Comparison of ENCODE assay signal across 18 cellular contexts in the genomic region with DNA sequence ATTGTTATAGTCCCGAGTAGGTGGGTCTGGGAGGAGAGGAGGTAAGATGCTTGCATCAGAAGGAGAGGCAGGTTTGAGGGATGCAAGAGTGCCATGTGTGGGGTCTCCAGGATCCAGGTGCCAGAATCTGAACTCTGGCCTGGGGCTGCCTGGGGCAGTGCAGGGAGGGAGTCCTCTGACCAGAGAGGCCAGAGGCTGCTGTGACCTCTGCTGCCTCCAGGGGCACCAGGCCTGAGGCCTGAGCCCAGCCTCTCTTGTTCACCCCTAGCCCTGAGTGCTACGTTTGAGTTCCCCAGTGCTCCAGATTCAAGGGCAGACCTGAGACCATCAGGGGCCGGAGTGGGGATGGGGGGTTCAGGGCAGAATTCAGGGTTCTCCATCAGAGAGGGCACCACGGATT. TPM values are rescaled to one million over a fixed set of nuclear protein-coding genes. Genes with fewer than 3 reads are reported as not detected.
DNase-seq lines count a peak whose midpoint lies in the region; ATAC-seq, FAIRE-seq and TF ChIP-seq lines count a peak whose summit lies in the region.
"Had no signal": no experiment of that assay in that cellular context is flagged by ENCODE, and none has a peak within 500 bp of the region (broad histone marks: within the 10 kb centered on the region; RNA-seq: fewer than 3 reads in every experiment).

No MANE protein-coding gene starts in this region.

- TF ChIP-seq CTCF in 22Rv1 (IDR thresholded peaks at IDR 0.05): 0 out of 2 replicates have a peak, but pooled peaks have one; percentile 5
- peak; percentile 54 for TF ChIP-seq CTCF in H9 (conservative IDR thresholded peaks at IDR 0.05)
- TF ChIP-seq CTCF in K562 (IDR thresholded peaks at IDR 0.05 in 2 of 3, conservative IDR thresholded peaks at IDR 0.05 in 1 of 3; ENCODE audit: insufficient read depth in 2 of 3, low read depth in 1 of 3, low read length in 3 of 3): peak; percentile 5 to 19 (median 13); a peak in 1 of 6 replicates
- peak in 2 of 4 donors; percentile 8 to 21 for TF ChIP-seq CTCF in right lobe of liver (IDR thresholded peaks at IDR 0.05)
- no peak for TF ChIP-seq CTCF in activated CD8-positive, alpha-beta T cell treated with anti-CD3 and anti-CD28 coated beads for 36 hours (IDR thresholded peaks at IDR 0.05)

- DNase-seq in H9: peak; percentile 60
- no peak for DNase-seq in K562 (ENCODE audit: extremely low read depth in 1 of 4, low spot score in 3 of 4)
- DNase-seq in right lobe of liver: no peak
- no peak for DNase-seq in hippocampal formation (lab: John Stamatoyannopoulos, UW)
- no peak for DNase-seq in NCI-H1417 (lab: John Stamatoyannopoulos, UW)
- no peak for DNase-seq in activated CD8-positive, alpha-beta T cell treated with anti-CD3 and anti-CD28 coated beads for 36 hours
- DNase-seq: ACHN, dermis blood vessel endothelial cell, left ventricle myocardium superior, MM.1S, NCI-H2081, NCI-H524 treated with DMSO at 0.1 percent for 48 hours, T-helper 9 cell had no signal

- no peak overlapping the region for H2BK15ac ChIP-seq in H9 (ENCODE audit: low read depth, low read length)

- H3T11ph ChIP-seq in H9 (ENCODE audit: low read length): no peak overlapping the region

- ATAC-seq in K562 (peak; percentile 87), right lobe of liver (peak in 1 of 4 donors; percentile 5), HG02970 (IDR thresholded peaks at IDR 0.05; ENCODE audit: low FRiP score, unreplicated experiment) (no peak)
- ATAC-seq in activated CD8-positive, alpha-beta T cell treated with anti-CD3 and anti-CD28 coated beads for 36 hours: no peak
- ATAC-seq: left ventricle myocardium superior had no signal

- H3K4me2 ChIP-seq in H9 (ENCODE audit: insufficient read depth, insufficient read length, low read length) (no peak overlapping the region), K562 (ENCODE audit: insufficient read depth, low read length) (no peak overlapping the region)

- H2BK120ac ChIP-seq in H9 (ENCODE audit: low read depth, low read length, poor library complexity, severe bottlenecking): no peak overlapping the region

- TF ChIP-seq RAD21 in K562 (CRISPR knock-in tag; conservative IDR thresholded peaks at IDR 0.05 in 1 of 2, IDR thresholded peaks at IDR 0.05 in 1 of 2): no peak

- no peaks in the 10 kb centered on the region; a peak in 1 of 5 replicates for H3K9me3 Mint-ChIP-seq in H9
- H3K9me3 Mint-ChIP-seq in activated CD8-positive, alpha-beta T cell treated with anti-CD3 and anti-CD28 coated beads for 36 hours: no peaks in the 10 kb centered on the region
- H3K9me3 Mint-ChIP-seq: activated CD4-positive, alpha-beta memory T cell treated with anti-CD3 and anti-CD28 coated beads for 36 hours had no signal

- no peak overlapping the region for H4K91ac ChIP-seq in H9 (ENCODE audit: insufficient read length, low read depth, low read length)

- H3K79me1 ChIP-seq in H9 (ENCODE audit: insufficient read depth, low read depth, low read length, poor library complexity, severe bottlenecking): no peaks in the 10 kb centered on the region

- POLR2A ChIA-PET in K562 (lab: Yijun Ruan, JAX): interaction anchor here (0.5 to 1.7 kb wide), 3 partner anchors 10 to 116 kb away, joined by 3 to 6 read pairs (median 3); no protein-coding TSS in a partner anchor
- POLR2A ChIA-PET in activated CD8-positive, alpha-beta T cell treated with anti-CD3 and anti-CD28 coated beads for 36 hours (lab: Charles Lee): interaction anchor here (0.9 kb wide), 1 partner anchor 9 kb away, joined by 3 read pairs; no protein-coding TSS in a partner anchor

- no peak overlapping the region for H4K8ac ChIP-seq in H9 (replicated peaks; ENCODE audit: insufficient read length, low read depth, low read length)

- no peak overlapping the region for H3K4me3 Mint-ChIP-seq in H9
- H3K4me3 Mint-ChIP-seq in activated CD8-positive, alpha-beta T cell treated with anti-CD3 and anti-CD28 coated beads for 36 hours: no peak overlapping the region
- H3K4me3 Mint-ChIP-seq: activated CD4-positive, alpha-beta memory T cell treated with anti-CD3 and anti-CD28 coated beads for 36 hours had no signal

- BruUV-seq in K562 (replicated peaks; lab: Mats Ljungman, UMichigan): no TSS peak

- no peak overlapping the region for H2BK20ac ChIP-seq in H9 (ENCODE audit: low read depth, low read length, poor library complexity, severe bottlenecking)

- H2AFZ ChIP-seq in H9 (ENCODE audit: low read length): no peak overlapping the region
- no peak overlapping the region for H2AFZ ChIP-seq in K562 (ENCODE audit: low read depth, low read length)

- WGBS in H9 (ENCODE audit: extremely low coverage, insufficient read length, low lambda C conversion rate): no CpG with 5 or more reads among the region's 4 CpGs
- 6% methylated on average over 2 of the region's 4 CpGs for WGBS in K562 (ENCODE audit: insufficient coverage, low coverage, missing lambda C conversion rate)
- WGBS in right lobe of liver (ENCODE audit: insufficient coverage, low coverage, low lambda C conversion rate, missing lambda C conversion rate): 17% methylated on average over 1 of the region's 4 CpGs

- H3K27me3 ChIP-seq in H9 (ENCODE audit: insufficient read depth, low read length): no peaks in the 10 kb centered on the region
- H3K27me3 ChIP-seq in K562 (ENCODE audit: control insufficient read depth in 2 of 2, insufficient read depth in 2 of 2, low read length in 2 of 2): peaks cover 0 to 21% of the 10 kb centered on the region in 2 experiments; a peak in 3 of 5 replicates
- H3K27me3 ChIP-seq in right lobe of liver: no peaks in the 10 kb centered on the region

- H3K36me3 Mint-ChIP-seq in H9 (ENCODE audit: insufficient read depth in 1 of 3, low read depth in 3 of 3): no peaks in the 10 kb centered on the region
- H3K36me3 Mint-ChIP-seq in activated CD8-positive, alpha-beta T cell treated with anti-CD3 and anti-CD28 coated beads for 36 hours (ENCODE audit: low read depth): no peaks in the 10 kb centered on the region
- H3K36me3 Mint-ChIP-seq: activated CD4-positive, alpha-beta memory T cell treated with anti-CD3 and anti-CD28 coated beads for 36 hours had no signal

- no peak overlapping the region for H3K14ac ChIP-seq in H9 (ENCODE audit: insufficient read depth, low read length)

- TF ChIP-seq EP300 in K562 (IDR thresholded peaks at IDR 0.05; ENCODE audit: low read length): no peak

- no peaks in the 10 kb centered on the region for H3K4me1 ChIP-seq in H9 (ENCODE audit: insufficient read depth, low read length)
- no peaks in the 10 kb centered on the region; a peak in 2 of 5 replicates for H3K4me1 ChIP-seq in K562 (replicated peaks in 1 of 2; ENCODE audit: control insufficient read depth in 2 of 2, insufficient read depth in 2 of 2, low read length in 2 of 2)
- peaks cover 0 to 70% (median 24%) of the 10 kb centered on the region in 4 donors for H3K4me1 ChIP-seq in right lobe of liver

- H3K4ac ChIP-seq in H9 (ENCODE audit: low read depth, low read length): no peak overlapping the region

- H3K4me1 Mint-ChIP-seq in H9: peaks cover 25 to 28% of the 10 kb centered on the region in 2 experiments
- peaks cover 4% of the 10 kb centered on the region for H3K4me1 Mint-ChIP-seq in activated CD8-positive, alpha-beta T cell treated with anti-CD3 and anti-CD28 coated beads for 36 hours (ENCODE audit: low read depth)

- H4K20me1 ChIP-seq in H9 (ENCODE audit: control insufficient read depth, insufficient read depth, insufficient read length): peaks cover 3% of the 10 kb centered on the region
- H4K20me1 ChIP-seq in K562 (replicated peaks; ENCODE audit: control insufficient read depth, insufficient read depth, low read length): no peaks in the 10 kb centered on the region

- H4K5ac ChIP-seq in H9 (ENCODE audit: insufficient read length, low read depth, low read length): no peak overlapping the region

- no peak overlapping the region for H2BK12ac ChIP-seq in H9 (ENCODE audit: insufficient read length, low read depth, low read length)

- FAIRE-seq in K562 (lab: Jason Lieb, UNC): no peak

- peak overlapping the region in 1 of 3 experiments; percentile 61; a peak in 1 of 7 replicates for H3K27ac Mint-ChIP-seq in H9
- no peak overlapping the region for H3K27ac Mint-ChIP-seq in activated CD8-positive, alpha-beta T cell treated with anti-CD3 and anti-CD28 coated beads for 36 hours
- H3K27ac Mint-ChIP-seq: activated CD4-positive, alpha-beta memory T cell treated with anti-CD3 and anti-CD28 coated beads for 36 hours had no signal

- H3K4me3 ChIP-seq in K562 (no peak overlapping the region), right lobe of liver (peak overlapping the region in 1 of 3 donors; percentile 20)

- CTCF ChIA-PET in K562 (lab: Yijun Ruan, JAX; ENCODE audit: low intra/inter-chr PET ratio): no interaction called here
- CTCF ChIA-PET in activated CD8-positive, alpha-beta T cell treated with anti-CD3 and anti-CD28 coated beads for 36 hours (lab: Charles Lee): interaction anchor here (1.0 to 2.4 kb wide), 4 partner anchors 8 to 18 kb away, joined by 3 to 22 read pairs (median 6); no protein-coding TSS in a partner anchor

- in situ Hi-C loops in K562 (cut with MboI): no loop called here

- no peaks in the 10 kb centered on the region for H3K79me2 ChIP-seq in H9 (ENCODE audit: insufficient read depth, low read length)
- H3K79me2 ChIP-seq in K562 (ENCODE audit: control insufficient read depth, insufficient read depth, low read length): no peaks in the 10 kb centered on the region

- H3K23ac ChIP-seq in H9 (ENCODE audit: insufficient read length, low read depth, low read length): no peak overlapping the region

- H3K56ac ChIP-seq in H9 (ENCODE audit: insufficient read length, low read depth, low read length): no peak overlapping the region

- H3K9ac ChIP-seq in H9 (ENCODE audit: extremely low read depth, insufficient read length, low read length): no peak overlapping the region
- no peak overlapping the region for H3K9ac ChIP-seq in K562 (ENCODE audit: insufficient read depth in 1 of 2, low read depth in 2 of 2, low read length in 2 of 2)

- H3K27ac ChIP-seq in 22Rv1 (no peak overlapping the region), H9 (ENCODE audit: insufficient read length, low read depth, low read length) (no peak overlapping the region), K562 (ENCODE audit: extremely low read depth, low read depth, low read length) (no peak overlapping the region), right lobe of liver (peak overlapping the region; percentile 17 to 99 (median 89))

- H3K9me1 ChIP-seq in K562 (ENCODE audit: control insufficient read depth, insufficient read depth, low read length): no peaks in the 10 kb centered on the region

- no peaks in the 10 kb centered on the region for H3K9me3 ChIP-seq in H9 (ENCODE audit: control insufficient read depth, low read depth, low read length)
- H3K9me3 ChIP-seq in K562 (replicated peaks; ENCODE audit: control insufficient read depth, insufficient read depth, low read depth, low read length): no peaks in the 10 kb centered on the region
- no peaks in the 10 kb centered on the region for H3K9me3 ChIP-seq in right lobe of liver

- H3K36me3 ChIP-seq in K562 (ENCODE audit: control insufficient read depth, insufficient read depth, low read length): no peaks in the 10 kb centered on the region
- H3K36me3 ChIP-seq in right lobe of liver: peaks cover 0 to 31% (median 4%) of the 10 kb centered on the region in 4 donors

- no peaks in the 10 kb centered on the region for H3K23me2 ChIP-seq in H9 (ENCODE audit: insufficient read length, low read depth, low read length, poor library complexity, severe bottlenecking)

- TF ChIP-seq POLR2A in K562 (conservative IDR thresholded peaks at IDR 0.05) (no peak), right lobe of liver (IDR thresholded peaks at IDR 0.05) (no peak)

- H2AK5ac ChIP-seq in H9 (ENCODE audit: insufficient read length, low read length): no peak overlapping the region

- no peak overlapping the region for H3K18ac ChIP-seq in H9 (ENCODE audit: insufficient read length, low read depth, low read length)

- intact Hi-C loops in K562 (cut with micrococcal nuclease) (no loop called here), right lobe of liver (cut with DNase I) (no loop called here)
- intact Hi-C loops in activated CD8-positive, alpha-beta T cell treated with anti-CD3 and anti-CD28 coated beads for 36 hours (cut with micrococcal nuclease): no loop called here

- peaks cover 12% of the 10 kb centered on the region for H3K27me3 Mint-ChIP-seq in H9 (ENCODE audit: low read depth)
- H3K27me3 Mint-ChIP-seq in activated CD8-positive, alpha-beta T cell treated with anti-CD3 and anti-CD28 coated beads for 36 hours: peaks cover 6% of the 10 kb centered on the region

- H2BK5ac ChIP-seq in H9 (ENCODE audit: insufficient read length, low read length): no peak overlapping the region

RNA-seq across cellular contexts. Expression of gene SLC38A3, which starts 7.4 kb away (rescaled TPM):
- 1.4 and 3.2 TPM in 2 replicates for total RNA-seq in H9 (2021)
- total RNA-seq in K562 (2011; cell fraction: chromatin; rRNA removed; ENCODE audit: low replicate concordance): 0.99 and 3.1 TPM in 2 replicates
- total RNA-seq in K562 (2011; cell fraction: nucleolus; rRNA removed): 1.6 and 3.8 TPM in 2 replicates
- total RNA-seq in K562 (2011; cell fraction: nucleoplasm; rRNA removed): 1.3 and 1.5 TPM in 2 replicates
- 0.09 TPM in 1 of 2 replicates, not detected in the other for total RNA-seq in K562 (2014; rRNA removed)
- not detected in 2 replicates for total RNA-seq in K562 (2014; rRNA removed; fragmentation: Illumina TruSeq; extraction: Trizol)
- total RNA-seq in K562 (2015; rRNA removed; fragmentation: Illumina TruSeq; extraction: Trizol): not detected in 2 replicates
- total RNA-seq in K562 (2021): 0.16 and 0.27 TPM in 2 replicates
- polyA plus RNA-seq in K562 (2011; rRNA removed): 0.38 and 0.66 TPM in 2 replicates
- 0.47 and 0.52 TPM in 2 replicates for polyA plus RNA-seq in K562 (2011; cell fraction: cytosol; rRNA removed)
- polyA plus RNA-seq in K562 (2011; cell fraction: nucleus; rRNA removed): 2.9 and 4.2 TPM in 2 replicates
- not detected in 2 replicates for polyA plus RNA-seq in K562 (2012)
- polyA plus RNA-seq in K562 (2014; fragmentation: Illumina TruSeq; extraction: Trizol): not detected in 2 replicates
- not detected for polyA plus RNA-seq in K562 (2014; fragmentation: Nextera tagmentation; extraction: Ambion mirVana)
- polyA plus RNA-seq in K562 (2014; rRNA removed): not detected in 2 replicates
- 0.46 and 0.57 TPM in 2 replicates for polyA minus RNA-seq in K562 (2011; rRNA and poly(A)+ RNA removed)
- 0.29 and 1.1 TPM in 2 replicates for polyA minus RNA-seq in K562 (2011; cell fraction: cytosol; rRNA and poly(A)+ RNA removed)
- 0.54 and 0.78 TPM in 2 replicates for polyA minus RNA-seq in K562 (2011; cell fraction: nucleus; rRNA and poly(A)+ RNA removed)
- 100 to 1,000 TPM in 4 of 6 experiments, 10 to 100 TPM in 2; 77.7 to 311 (median 190) TPM for total RNA-seq in right lobe of liver
- total RNA-seq in activated CD8-positive, alpha-beta T cell treated with anti-CD3 and anti-CD28 coated beads for 36 hours: under 1 TPM in 1 of 2 experiments, not detected in 1; 0.22 TPM
- total RNA-seq: activated CD4-positive, alpha-beta memory T cell treated with anti-CD3 and anti-CD28 coated beads for 36 hours; dermis blood vessel endothelial cell; HT1080; subcutaneous adipose tissue had no signal

RNA-seq across cellular contexts. Expression of gene GNAT1, which starts 21.1 kb away (rescaled TPM):
- total RNA-seq in H9 (2021): 0.18 TPM in 1 of 2 replicates, not detected in the other
- total RNA-seq in K562 (2011; cell fraction: chromatin; rRNA removed; ENCODE audit: low replicate concordance): not detected in 2 replicates
- total RNA-seq in K562 (2011; cell fraction: nucleolus; rRNA removed): not detected in 2 replicates
- total RNA-seq in K562 (2011; cell fraction: nucleoplasm; rRNA removed): 0.15 TPM in 1 of 2 replicates, not detected in the other
- total RNA-seq in K562 (2014; rRNA removed): not detected in 2 replicates
- not detected in 2 replicates for total RNA-seq in K562 (2014; rRNA removed; fragmentation: Illumina TruSeq; extraction: Trizol)
- not detected in 2 replicates for total RNA-seq in K562 (2015; rRNA removed; fragmentation: Illumina TruSeq; extraction: Trizol)
- not detected in 2 replicates for total RNA-seq in K562 (2021)
- not detected in 2 replicates for polyA plus RNA-seq in K562 (2011; rRNA removed)
- not detected in 2 replicates for polyA plus RNA-seq in K562 (2011; cell fraction: cytosol; rRNA removed)
- not detected in 2 replicates for polyA plus RNA-seq in K562 (2011; cell fraction: nucleus; rRNA removed)
- polyA plus RNA-seq in K562 (2012): not detected in 2 replicates
- polyA plus RNA-seq in K562 (2014; fragmentation: Illumina TruSeq; extraction: Trizol): not detected in 2 replicates
- polyA plus RNA-seq in K562 (2014; fragmentation: Nextera tagmentation; extraction: Ambion mirVana): not detected
- not detected in 2 replicates for polyA plus RNA-seq in K562 (2014; rRNA removed)
- not detected in 2 replicates for polyA minus RNA-seq in K562 (2011; rRNA and poly(A)+ RNA removed)
- polyA minus RNA-seq in K562 (2011; cell fraction: cytosol; rRNA and poly(A)+ RNA removed): not detected in 2 replicates
- polyA minus RNA-seq in K562 (2011; cell fraction: nucleus; rRNA and poly(A)+ RNA removed): not detected in 2 replicates
- total RNA-seq in right lobe of liver: under 1 TPM in 1 of 6 experiments, not detected in 5; 0.07 TPM
- total RNA-seq in activated CD8-positive, alpha-beta T cell treated with anti-CD3 and anti-CD28 coated beads for 36 hours: under 1 TPM; 0.11 to 0.23 TPM
- total RNA-seq: activated CD4-positive, alpha-beta memory T cell treated with anti-CD3 and anti-CD28 coated beads for 36 hours; dermis blood vessel endothelial cell; HT1080; left ventricle myocardium superior; subcutaneous adipose tissue had no signal

RNA-seq across cellular contexts. Expression of gene GNAI2, which starts 23.5 kb away (rescaled TPM):
- total RNA-seq in H9 (2021) (210 and 218 TPM in 2 replicates), K562 (2014; rRNA removed) (41.0 and 53.8 TPM in 2 replicates), K562 (2014; rRNA removed; fragmentation: Illumina TruSeq; extraction: Trizol) (18.6 and 19.5 TPM in 2 replicates), K562 (2015; rRNA removed; fragmentation: Illumina TruSeq; extraction: Trizol) (41.1 and 42.7 TPM in 2 replicates), K562 (2021) (55.4 and 60.5 TPM in 2 replicates), right lobe of liver (100 to 1,000 TPM in 2 of 6 experiments, 10 to 100 TPM in 4; 73.3 to 125 (median 98.7) TPM)
- 32.6 and 87.4 TPM in 2 replicates for total RNA-seq in K562 (2011; cell fraction: chromatin; rRNA removed; ENCODE audit: low replicate concordance)
- total RNA-seq in K562 (2011; cell fraction: nucleolus; rRNA removed): 69.2 and 80.9 TPM in 2 replicates
- 56.0 and 62.0 TPM in 2 replicates for total RNA-seq in K562 (2011; cell fraction: nucleoplasm; rRNA removed)
- polyA plus RNA-seq in K562 (2011; rRNA removed) (72.2 and 172 TPM in 2 replicates), K562 (2014; fragmentation: Illumina TruSeq; extraction: Trizol) (49.3 and 56.1 TPM in 2 replicates), K562 (2014; fragmentation: Nextera tagmentation; extraction: Ambion mirVana) (1 to 10 TPM; 1.1 to 2.5 TPM), K562 (2014; rRNA removed) (41.4 and 51.2 TPM in 2 replicates)
- 128 and 171 TPM in 2 replicates for polyA plus RNA-seq in K562 (2011; cell fraction: cytosol; rRNA removed)
- 49.7 and 89.7 TPM in 2 replicates for polyA plus RNA-seq in K562 (2011; cell fraction: nucleus; rRNA removed)
- polyA plus RNA-seq in K562 (2012): 64.5 and 84.8 TPM in 2 replicates
- polyA minus RNA-seq in K562 (2011; rRNA and poly(A)+ RNA removed): 112 and 135 TPM in 2 replicates
- 34.5 and 65.7 TPM in 2 replicates for polyA minus RNA-seq in K562 (2011; cell fraction: cytosol; rRNA and poly(A)+ RNA removed)
- polyA minus RNA-seq in K562 (2011; cell fraction: nucleus; rRNA and poly(A)+ RNA removed): 11.7 and 24.4 TPM in 2 replicates
- 100 to 1,000 TPM; 238 to 242 TPM for total RNA-seq in activated CD8-positive, alpha-beta T cell treated with anti-CD3 and anti-CD28 coated beads for 36 hours

RNA-seq across cellular contexts. Expression of gene SEMA3B, which starts 56.4 kb away (rescaled TPM):
- 4.4 and 6.4 TPM in 2 replicates for total RNA-seq in H9 (2021)
- 7.6 and 22.1 TPM in 2 replicates for total RNA-seq in K562 (2011; cell fraction: chromatin; rRNA removed; ENCODE audit: low replicate concordance)
- 12.1 and 17.2 TPM in 2 replicates for total RNA-seq in K562 (2011; cell fraction: nucleolus; rRNA removed)
- 4.6 and 11.0 TPM in 2 replicates for total RNA-seq in K562 (2011; cell fraction: nucleoplasm; rRNA removed)
- 0.82 and 1.1 TPM in 2 replicates for total RNA-seq in K562 (2014; rRNA removed)
- 0.13 and 0.18 TPM in 2 replicates for total RNA-seq in K562 (2014; rRNA removed; fragmentation: Illumina TruSeq; extraction: Trizol)
- total RNA-seq in K562 (2015; rRNA removed; fragmentation: Illumina TruSeq; extraction: Trizol): 0.29 and 0.30 TPM in 2 replicates
- total RNA-seq in K562 (2021): 1.8 and 2.2 TPM in 2 replicates
- polyA plus RNA-seq in K562 (2011; rRNA removed): 1.3 and 2.5 TPM in 2 replicates
- polyA plus RNA-seq in K562 (2011; cell fraction: cytosol; rRNA removed): 1.5 and 2.7 TPM in 2 replicates
- polyA plus RNA-seq in K562 (2011; cell fraction: nucleus; rRNA removed): 31.8 and 37.3 TPM in 2 replicates
- polyA plus RNA-seq in K562 (2012): 1.3 and 4.7 TPM in 2 replicates
- polyA plus RNA-seq in K562 (2014; fragmentation: Illumina TruSeq; extraction: Trizol): 0.27 and 0.37 TPM in 2 replicates
- under 1 TPM in 1 of 2 experiments, not detected in 1; 0.03 TPM for polyA plus RNA-seq in K562 (2014; fragmentation: Nextera tagmentation; extraction: Ambion mirVana)
- polyA plus RNA-seq in K562 (2014; rRNA removed): 1.7 and 2.3 TPM in 2 replicates
- 0.18 and 0.33 TPM in 2 replicates for polyA minus RNA-seq in K562 (2011; rRNA and poly(A)+ RNA removed)
- 3.0 and 5.2 TPM in 2 replicates for polyA minus RNA-seq in K562 (2011; cell fraction: cytosol; rRNA and poly(A)+ RNA removed)
- 4.4 and 10.3 TPM in 2 replicates for polyA minus RNA-seq in K562 (2011; cell fraction: nucleus; rRNA and poly(A)+ RNA removed)
- total RNA-seq in right lobe of liver: 1 to 10 TPM; 1.7 to 4.5 (median 2.6) TPM
- 1 to 10 TPM; 1.6 to 2.3 TPM for total RNA-seq in activated CD8-positive, alpha-beta T cell treated with anti-CD3 and anti-CD28 coated beads for 36 hours

RNA-seq across cellular contexts. Expression of gene SEMA3F, which starts 57.4 kb away (rescaled TPM):
- total RNA-seq in H9 (2021) (11.9 and 14.3 TPM in 2 replicates), K562 (2014; rRNA removed) (2.0 and 2.3 TPM in 2 replicates), K562 (2014; rRNA removed; fragmentation: Illumina TruSeq; extraction: Trizol) (0.54 and 0.58 TPM in 2 replicates), K562 (2015; rRNA removed; fragmentation: Illumina TruSeq; extraction: Trizol) (0.45 and 0.76 TPM in 2 replicates), K562 (2021) (2.6 and 3.0 TPM in 2 replicates), right lobe of liver (1 to 10 TPM; 1.2 to 5.9 (median 4.2) TPM)
- 6.4 and 18.2 TPM in 2 replicates for total RNA-seq in K562 (2011; cell fraction: chromatin; rRNA removed; ENCODE audit: low replicate concordance)
- 15.1 and 18.5 TPM in 2 replicates for total RNA-seq in K562 (2011; cell fraction: nucleolus; rRNA removed)
- total RNA-seq in K562 (2011; cell fraction: nucleoplasm; rRNA removed): 8.9 and 11.7 TPM in 2 replicates
- polyA plus RNA-seq in K562 (2011; rRNA removed) (2.6 and 3.8 TPM in 2 replicates), K562 (2014; fragmentation: Illumina TruSeq; extraction: Trizol) (1.5 and 1.7 TPM in 2 replicates), K562 (2014; fragmentation: Nextera tagmentation; extraction: Ambion mirVana) (not detected), K562 (2014; rRNA removed) (1.2 and 2.7 TPM in 2 replicates)
- 3.4 and 4.9 TPM in 2 replicates for polyA plus RNA-seq in K562 (2011; cell fraction: cytosol; rRNA removed)
- 11.8 and 13.0 TPM in 2 replicates for polyA plus RNA-seq in K562 (2011; cell fraction: nucleus; rRNA removed)
- 1.2 and 2.0 TPM in 2 replicates for polyA plus RNA-seq in K562 (2012)
- polyA minus RNA-seq in K562 (2011; rRNA and poly(A)+ RNA removed): 2.7 and 4.2 TPM in 2 replicates
- 7.0 and 15.3 TPM in 2 replicates for polyA minus RNA-seq in K562 (2011; cell fraction: cytosol; rRNA and poly(A)+ RNA removed)
- 6.1 and 8.2 TPM in 2 replicates for polyA minus RNA-seq in K562 (2011; cell fraction: nucleus; rRNA and poly(A)+ RNA removed)
- under 1 TPM; 0.34 to 0.43 TPM for total RNA-seq in activated CD8-positive, alpha-beta T cell treated with anti-CD3 and anti-CD28 coated beads for 36 hours

Comparison
In these comparisons a context has a peak if more than half of its experiments do, and no peak if none do; other contexts are left out.
1. H3K27ac ChIP-seq: peak in right lobe of liver (3 of 3); none in 22Rv1 (single experiment), H9 (single experiment) and K562 (single experiment).
2. RNA of gene SLC38A3, which starts 7.4 kb away (total RNA-seq): 77.7 to 311 TPM in right lobe of liver; 1.4 to 3.2 TPM in H9, 0.22 TPM in activated CD8-positive, alpha-beta T cell treated with anti-CD3 and anti-CD28 coated beads for 36 hours and 0.09 to 3.8 TPM in K562; every median in the first group is over 10 times any median in the second.